ENCODE assay signal across 10 cellular contexts in genomic region chr10:7475046-7475860, GRCh38.
DNase-seq lines count a peak whose midpoint lies in the region; ATAC-seq and TF ChIP-seq lines count a peak whose summit lies in the region.
"Had no signal": no experiment of that assay in that cellular context is flagged by ENCODE, and none has a peak within 500 bp of the region (broad histone marks: within the 10 kb centered on the region; RNA-seq: fewer than 3 reads in every experiment).

No MANE protein-coding gene starts in this region.

- no peak for TF ChIP-seq POLR2A in breast epithelium (IDR thresholded peaks at IDR 0.05)

- H3K4me1 Mint-ChIP-seq in CD4-positive, alpha-beta T cell (ENCODE audit: low read depth), result peaks cover 73% of the 10 kb centered on the region
- H3K4me1 Mint-ChIP-seq in endodermal cell (peaks cover 14% of the 10 kb centered on the region), nephron progenitor cell (peaks cover 28% of the 10 kb centered on the region)

- no peak for TF ChIP-seq CTCF in CD4-positive, alpha-beta T cell (IDR thresholded peaks at IDR 0.05)
- TF ChIP-seq CTCF in endodermal cell (conservative IDR thresholded peaks at IDR 0.05), result no peak
- no peak for TF ChIP-seq CTCF in nephron progenitor cell (IDR thresholded peaks at IDR 0.05)
- no peak for TF ChIP-seq CTCF in brain microvascular endothelial cell (IDR thresholded peaks at IDR 0.05; ENCODE audit: low read depth, low read length, missing control alignments)
- no peak for TF ChIP-seq CTCF in breast epithelium (IDR thresholded peaks at IDR 0.05)

- no peaks in the 10 kb centered on the region for H3K27me3 ChIP-seq in CD4-positive, alpha-beta T cell (ENCODE audit: control insufficient read depth, insufficient read depth, low read length)
- peaks cover 18% of the 10 kb centered on the region for H3K27me3 ChIP-seq in endodermal cell (ENCODE audit: control insufficient read depth, insufficient read depth, low read length, poor library complexity, severe bottlenecking)
- no peaks in the 10 kb centered on the region for H3K27me3 ChIP-seq in brain microvascular endothelial cell (replicated peaks)
- no peaks in the 10 kb centered on the region for H3K27me3 ChIP-seq in breast epithelium

- DNase-seq in CD4-positive, alpha-beta T cell, result no peak
- peak; percentile 46 for DNase-seq in NCI-H1417 treated with DMSO at 0.1 percent for 48 hours (lab: John Stamatoyannopoulos, UW)
- peak; percentile 79 for DNase-seq in endodermal cell
- peak; percentile 35 for DNase-seq in nephron progenitor cell
- no peak for DNase-seq in NOMO-1 treated with DMSO at 0.1 percent for 48 hours (lab: John Stamatoyannopoulos, UW; ENCODE audit: unreplicated experiment)
- no peak for DNase-seq in kidney tubule cell (ENCODE audit: low spot score)
- DNase-seq in brain microvascular endothelial cell, result no peak
- DNase-seq in breast epithelium (ENCODE audit: low spot score in 2 of 2), result no peak
- DNase-seq: activated T-cell treated with anti-CD3 and anti-CD28 coated beads, Interleukin-2, amount 50 U/mL, for 4 hours; erythroblast had no signal

- CTCF ChIA-PET in CD4-positive, alpha-beta T cell (lab: Charles Lee), result no interaction called here

- in situ Hi-C loops in brain microvascular endothelial cell (cut with HindIII; ENCODE audit: low pct_ligation_motif_present, low sequenced_read_pairs), result no loop called here

- H3K9me3 ChIP-seq in CD4-positive, alpha-beta T cell (ENCODE audit: control insufficient read depth, low read length), result no peaks in the 10 kb centered on the region
- H3K9me3 ChIP-seq in endodermal cell (ENCODE audit: control insufficient read depth, low read length), result peaks cover 7% of the 10 kb centered on the region
- H3K9me3 ChIP-seq in breast epithelium, result no peaks in the 10 kb centered on the region

- H3K9me3 Mint-ChIP-seq in CD4-positive, alpha-beta T cell, result no peaks in the 10 kb centered on the region
- H3K9me3 Mint-ChIP-seq in endodermal cell (peaks cover 3% of the 10 kb centered on the region), nephron progenitor cell (no peaks in the 10 kb centered on the region)
- H3K9me3 Mint-ChIP-seq: activated T-cell treated with anti-CD3 and anti-CD28 coated beads, Interleukin-2, amount 50 U/mL, for 4 hours had no signal

- no peak overlapping the region for H3K9ac ChIP-seq in endodermal cell (ENCODE audit: extremely low read depth, low read length, poor library complexity, severe bottlenecking)

- H3K36me3 ChIP-seq in endodermal cell (ENCODE audit: control insufficient read depth, insufficient read depth, low read length) (no peaks in the 10 kb centered on the region), brain microvascular endothelial cell (replicated peaks) (no peaks in the 10 kb centered on the region), breast epithelium (no peaks in the 10 kb centered on the region)

- intact Hi-C loops in CD4-positive, alpha-beta T cell (cut with DNase I, micrococcal nuclease), result no loop called here
- intact Hi-C loops in breast epithelium (cut with DNase I; ENCODE audit: low total_unique reads), result no loop called here

- no peaks in the 10 kb centered on the region for H3K4me1 ChIP-seq in endodermal cell (ENCODE audit: control insufficient read depth, insufficient read depth, low read length)
- no peaks in the 10 kb centered on the region for H3K4me1 ChIP-seq in breast epithelium

- H3K27ac ChIP-seq in CD4-positive, alpha-beta T cell (ENCODE audit: low read depth, low read length), result no peak overlapping the region
- H3K27ac ChIP-seq in endodermal cell (ENCODE audit: low read depth, low read length) (peak overlapping the region; percentile 61), brain microvascular endothelial cell (no peak overlapping the region), breast epithelium (no peak overlapping the region)

- no peaks in the 10 kb centered on the region for H3K27me3 Mint-ChIP-seq in CD4-positive, alpha-beta T cell
- peaks cover 12% of the 10 kb centered on the region for H3K27me3 Mint-ChIP-seq in endodermal cell (ENCODE audit: insufficient read depth)
- H3K27me3 Mint-ChIP-seq in nephron progenitor cell (ENCODE audit: low read depth, poor library complexity), result peaks cover 27% of the 10 kb centered on the region

- peak overlapping the region; percentile 35 for H3K4me3 Mint-ChIP-seq in CD4-positive, alpha-beta T cell
- H3K4me3 Mint-ChIP-seq in endodermal cell (no peak overlapping the region), nephron progenitor cell (peak overlapping the region; percentile 9)
- H3K4me3 Mint-ChIP-seq: activated T-cell treated with anti-CD3 and anti-CD28 coated beads, Interleukin-2, amount 50 U/mL, for 4 hours had no signal

- POLR2A ChIA-PET in CD4-positive, alpha-beta T cell (lab: Charles Lee), result interaction anchor here (0.8 kb wide), 1 partner anchor 32 kb away, joined by 3 read pairs; no protein-coding TSS in a partner anchor

- H3K27ac Mint-ChIP-seq in CD4-positive, alpha-beta T cell, result peak overlapping the region; percentile 40
- H3K27ac Mint-ChIP-seq in endodermal cell (peak overlapping the region; percentile 20), nephron progenitor cell (no peak overlapping the region)

- no peaks in the 10 kb centered on the region for H3K36me3 Mint-ChIP-seq in CD4-positive, alpha-beta T cell (ENCODE audit: low read depth)
- no peaks in the 10 kb centered on the region for H3K36me3 Mint-ChIP-seq in endodermal cell (ENCODE audit: low read depth)
- H3K36me3 Mint-ChIP-seq in nephron progenitor cell (ENCODE audit: low read depth), result peaks cover 4% of the 10 kb centered on the region

- H3K4me3 ChIP-seq in endodermal cell (ENCODE audit: low read length), result no peak overlapping the region
- H3K4me3 ChIP-seq in brain microvascular endothelial cell (ENCODE audit: low read depth, low read length), result no peak overlapping the region
- peak overlapping the region in 1 of 3 donors; percentile 3 for H3K4me3 ChIP-seq in breast epithelium

- WGBS in endodermal cell (ENCODE audit: insufficient coverage in 1 of 2, insufficient read length in 1 of 2), 2 experiments, result 54 to 66% methylated on average over 19 to 23 of the region's 23 CpGs

- ATAC-seq in CD4-positive, alpha-beta T cell (ENCODE audit: poor library complexity), result no peak
- ATAC-seq: activated T-cell treated with anti-CD3 and anti-CD28 coated beads, Interleukin-2, amount 50 U/mL, for 4 hours had no signal

Comparison
In these comparisons a context has a peak if more than half of its experiments do, and no peak if none do; other contexts are left out.
1. DNase-seq: peak in NCI-H1417 treated with DMSO at 0.1 percent for 48 hours (single experiment), endodermal cell (single experiment) and nephron progenitor cell (single experiment); none in CD4-positive, alpha-beta T cell (0 of 10), NOMO-1 treated with DMSO at 0.1 percent for 48 hours (single experiment), kidney tubule cell (single experiment), brain microvascular endothelial cell (single experiment) and breast epithelium (0 of 2).